7 cellular contexts compared by ENCODE assay signal in genomic region chr2:65130440-65131175, GRCh38. TPM values are rescaled to one million over a fixed set of nuclear protein-coding genes. Genes with fewer than 3 reads are reported as not detected.
DNase-seq lines count a peak whose midpoint lies in the region; ATAC-seq and TF ChIP-seq lines count a peak whose summit lies in the region.

No MANE protein-coding gene starts in this region.

- H3K79me2 ChIP-seq in KMS-11 (ENCODE audit: insufficient read depth, low read depth) = peaks cover 43% of the 10 kb centered on the region

- peaks cover 39% of the 10 kb centered on the region for H3K4me1 ChIP-seq in KMS-11 (ENCODE audit: low read depth, poor library complexity, severe bottlenecking)

- no peaks in the 10 kb centered on the region for H3K36me3 ChIP-seq in KMS-11 (ENCODE audit: insufficient read depth)

- peak overlapping the region; percentile 97 for H3K27ac Mint-ChIP-seq in activated naive CD8-positive, alpha-beta T cell treated with anti-CD3 and anti-CD28 coated beads for 36 hours
- peak overlapping the region; percentile 96 for H3K27ac Mint-ChIP-seq in stimulated activated memory B cell treated with anti-CD40 and anti-IgM and Interleukin-4, amounts not matched to agents 10 μg/mL and 1 μg/mL and 100 μg/mL, for 72 hours

- H3K9ac ChIP-seq in KMS-11 = peak overlapping the region; percentile 90

- H4K20me1 ChIP-seq in KMS-11 (ENCODE audit: insufficient read depth) = peaks cover 30% of the 10 kb centered on the region

- H3K27me3 Mint-ChIP-seq in activated naive CD8-positive, alpha-beta T cell treated with anti-CD3 and anti-CD28 coated beads for 36 hours = no peaks in the 10 kb centered on the region
- no peaks in the 10 kb centered on the region for H3K27me3 Mint-ChIP-seq in stimulated activated memory B cell treated with anti-CD40 and anti-IgM and Interleukin-4, amounts not matched to agents 10 μg/mL and 1 μg/mL and 100 μg/mL, for 72 hours

- peak overlapping the region; percentile 74 for H2AFZ ChIP-seq in KMS-11 (ENCODE audit: low read depth)

- H3K4me2 ChIP-seq in KMS-11 = peak overlapping the region; percentile 72

- no peak for DNase-seq in activated naive CD8-positive, alpha-beta T cell treated with anti-CD3 and anti-CD28 coated beads for 36 hours
- DNase-seq in ACHN = no peak

- H3K4me3 Mint-ChIP-seq in activated naive CD8-positive, alpha-beta T cell treated with anti-CD3 and anti-CD28 coated beads for 36 hours = peak overlapping the region; percentile 95
- H3K4me3 Mint-ChIP-seq in stimulated activated memory B cell treated with anti-CD40 and anti-IgM and Interleukin-4, amounts not matched to agents 10 μg/mL and 1 μg/mL and 100 μg/mL, for 72 hours = peak overlapping the region; percentile 99

- H3K9me3 Mint-ChIP-seq in activated naive CD8-positive, alpha-beta T cell treated with anti-CD3 and anti-CD28 coated beads for 36 hours = no peaks in the 10 kb centered on the region
- no peaks in the 10 kb centered on the region for H3K9me3 Mint-ChIP-seq in stimulated activated memory B cell treated with anti-CD40 and anti-IgM and Interleukin-4, amounts not matched to agents 10 μg/mL and 1 μg/mL and 100 μg/mL, for 72 hours

- H3K27me3 ChIP-seq in KMS-11 (ENCODE audit: insufficient read depth, low read depth) = no peaks in the 10 kb centered on the region

- H3K36me3 Mint-ChIP-seq in activated naive CD8-positive, alpha-beta T cell treated with anti-CD3 and anti-CD28 coated beads for 36 hours = peaks cover 2% of the 10 kb centered on the region
- peaks cover 12% of the 10 kb centered on the region for H3K36me3 Mint-ChIP-seq in stimulated activated memory B cell treated with anti-CD40 and anti-IgM and Interleukin-4, amounts not matched to agents 10 μg/mL and 1 μg/mL and 100 μg/mL, for 72 hours

- H3K4me3 ChIP-seq in KMS-11 (IDR thresholded peaks at IDR 0.05; ENCODE audit: insufficient read depth, low read depth, low read length) (peak overlapping the region; percentile 73), iPS-11a (ENCODE audit: low read depth, low read length) (peak overlapping the region; percentile 52)

- peak; percentile 71 for TF ChIP-seq POLR2A in GM18505 (IDR thresholded peaks at IDR 0.05; ENCODE audit: borderline replicate concordance, extremely low read depth, insufficient read depth, insufficient read length)

- ATAC-seq in GM18505 (IDR thresholded peaks at IDR 0.05; ENCODE audit: unreplicated experiment) (peak; percentile 17), GM21825 (IDR thresholded peaks at IDR 0.05; ENCODE audit: unreplicated experiment) (peak; percentile 24)
- ATAC-seq in stimulated activated memory B cell treated with anti-CD40 and anti-IgM and Interleukin-4, amounts not matched to agents 10 μg/mL and 1 μg/mL and 100 μg/mL, for 72 hours = peak; percentile 53

- peak overlapping the region; percentile 55 for H3K27ac ChIP-seq in KMS-11

- in situ Hi-C loops in ACHN (cut with HindIII; ENCODE audit: low pct_ligation_motif_present, low pct_unique_long_range_greater_than_20kb, low sequenced_read_pairs) = no loop called here

- 0 out of 2 replicates have a peak, but pooled peaks have one; percentile 3 for TF ChIP-seq CTCF in KMS-11 (conservative IDR thresholded peaks at IDR 0.05; ENCODE audit: low read depth, low read length)

- peaks cover 20% of the 10 kb centered on the region for H3K4me1 Mint-ChIP-seq in activated naive CD8-positive, alpha-beta T cell treated with anti-CD3 and anti-CD28 coated beads for 36 hours
- peaks cover 35% of the 10 kb centered on the region for H3K4me1 Mint-ChIP-seq in stimulated activated memory B cell treated with anti-CD40 and anti-IgM and Interleukin-4, amounts not matched to agents 10 μg/mL and 1 μg/mL and 100 μg/mL, for 72 hours

RNA-seq across cellular contexts. Expression of gene RAB1A, which starts 0.7 kb away (rescaled TPM):
- total RNA-seq in activated naive CD8-positive, alpha-beta T cell treated with anti-CD3 and anti-CD28 coated beads for 36 hours = 10 to 100 TPM; 79.0 to 80.5 TPM
